Comparison of ENCODE assay signal across 11 cellular contexts in the genomic region with DNA sequence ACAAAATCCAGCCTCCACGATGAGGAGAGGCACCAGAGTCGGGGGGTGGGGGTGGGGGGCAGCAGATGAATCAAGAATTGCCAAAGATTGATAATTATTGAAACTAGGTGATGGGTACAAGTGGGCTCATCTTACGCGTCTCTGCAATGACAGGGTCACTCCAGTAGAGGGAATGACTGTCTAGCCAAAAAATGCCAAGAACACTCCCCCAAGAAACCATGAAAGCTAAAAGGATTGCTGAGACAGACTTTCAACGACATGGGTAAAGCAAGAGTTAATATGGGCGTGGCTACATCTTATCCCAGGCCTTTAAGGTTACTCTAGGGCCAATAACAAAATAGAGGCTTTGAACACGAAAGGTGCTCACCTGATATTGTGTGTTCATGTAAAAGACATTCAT.
DNase-seq lines count a peak whose midpoint lies in the region; ATAC-seq and TF ChIP-seq lines count a peak whose summit lies in the region.
"Had no signal": no experiment of that assay in that cellular context is flagged by ENCODE, and none has a peak within 500 bp of the region (broad histone marks: within the 10 kb centered on the region; RNA-seq: fewer than 3 reads in every experiment).

No MANE protein-coding gene starts in this region.

- CTCF ChIA-PET in Caco-2 (lab: Charles Lee) = interaction anchor here (0.5 to 2.0 kb wide), 6 partner anchors 133 to 537 kb away, joined by 3 to 21 read pairs (median 6); no protein-coding TSS in a partner anchor

- H3K9me3 ChIP-seq in Caco-2 (no peaks in the 10 kb centered on the region), OCI-LY3 (ENCODE audit: insufficient read depth, low read length) (no peaks in the 10 kb centered on the region)

- H3K4me1 ChIP-seq in Caco-2 (no peaks in the 10 kb centered on the region), OCI-LY3 (ENCODE audit: low read length) (peaks cover 14% of the 10 kb centered on the region)

- no peak overlapping the region for H3K9ac ChIP-seq in OCI-LY3 (ENCODE audit: low read length)

- no peak overlapping the region for H3K4me3 Mint-ChIP-seq in Caco-2 (ENCODE audit: unreplicated experiment)
- H3K4me3 Mint-ChIP-seq in glutamatergic neuron (ENCODE audit: unreplicated experiment) = no peak overlapping the region
- H3K4me3 Mint-ChIP-seq: activated CD8-positive, alpha-beta memory T cell treated with anti-CD3 and anti-CD28 coated beads, Interleukin-2, amount 10 ng/mL, durations not matched to agents 7 days and 5 days; effector memory CD8-positive, alpha-beta T cell had no signal

- TF ChIP-seq POLR2A in lower leg skin (IDR thresholded peaks at IDR 0.05) = no peak

- peaks cover 9% of the 10 kb centered on the region; the same call in 1 of the 2 replicates for H4K20me1 ChIP-seq in OCI-LY3 (ENCODE audit: insufficient read depth, low read length)

- WGBS in lower leg skin, 2 donors = 68 to 84% methylated on average over 7 of the region's 7 CpGs

- H3K27ac Mint-ChIP-seq in Caco-2 (ENCODE audit: unreplicated experiment) (no peak overlapping the region), glutamatergic neuron (ENCODE audit: unreplicated experiment) (no peak overlapping the region)
- H3K27ac Mint-ChIP-seq: activated CD8-positive, alpha-beta memory T cell treated with anti-CD3 and anti-CD28 coated beads, Interleukin-2, amount 10 ng/mL, durations not matched to agents 7 days and 5 days; effector memory CD8-positive, alpha-beta T cell had no signal

- H3K36me3 Mint-ChIP-seq in Caco-2 (ENCODE audit: insufficient read depth, unreplicated experiment) (no peaks in the 10 kb centered on the region), glutamatergic neuron (ENCODE audit: unreplicated experiment) (no peaks in the 10 kb centered on the region)

- H3K4me3 ChIP-seq in Caco-2 (ENCODE audit: low read depth, low read length) (no peak overlapping the region), OCI-LY3 (ENCODE audit: low read length) (no peak overlapping the region), lower leg skin (ENCODE audit: low read depth, poor library complexity, severe bottlenecking) (no peak overlapping the region)

- TF ChIP-seq CTCF in Caco-2 (IDR thresholded peaks at IDR 0.05; ENCODE audit: insufficient read depth in 1 of 2, low read depth in 1 of 2, low read length in 1 of 2, severe bottlenecking in 1 of 2, unreplicated experiment in 1 of 2) (peak; percentile 53 to 59), OCI-LY3 (IDR thresholded peaks at IDR 0.05; ENCODE audit: low read depth, low read length) (peak; percentile 77), glutamatergic neuron (IDR thresholded peaks at IDR 0.05; ENCODE audit: partially characterized antibody, unreplicated experiment) (peak; percentile 46), lower leg skin (IDR thresholded peaks at IDR 0.05) (no peak)

- H3K4me2 ChIP-seq in OCI-LY3 (ENCODE audit: low read length) = no peak overlapping the region

- no peak overlapping the region for H2AFZ ChIP-seq in OCI-LY3 (ENCODE audit: low read depth, low read length)

- no peaks in the 10 kb centered on the region for H3K4me1 Mint-ChIP-seq in Caco-2 (ENCODE audit: low read depth, unreplicated experiment)
- H3K4me1 Mint-ChIP-seq in glutamatergic neuron (ENCODE audit: low read depth, unreplicated experiment) = peaks cover 8% of the 10 kb centered on the region

- H3K27me3 Mint-ChIP-seq in Caco-2 (ENCODE audit: insufficient read depth, unreplicated experiment) (no peaks in the 10 kb centered on the region), glutamatergic neuron (ENCODE audit: unreplicated experiment) (peaks cover 3% of the 10 kb centered on the region)
- H3K27me3 Mint-ChIP-seq: activated CD8-positive, alpha-beta memory T cell treated with anti-CD3 and anti-CD28 coated beads, Interleukin-2, amount 10 ng/mL, durations not matched to agents 7 days and 5 days; effector memory CD8-positive, alpha-beta T cell had no signal

- DNase-seq in Caco-2 (peak in 1 of 2 experiments; percentile 54), glutamatergic neuron (no peak), T1000 (lab: John Stamatoyannopoulos, UW) (no peak), lower leg skin (ENCODE audit: low spot score in 2 of 2) (no peak)
- DNase-seq: activated CD8-positive, alpha-beta memory T cell treated with anti-CD3 and anti-CD28 coated beads, Interleukin-2, amount 10 ng/mL, durations not matched to agents 7 days and 5 days; effector memory CD8-positive, alpha-beta T cell; NCI-H446 treated with DMSO at 0.1 percent for 48 hours had no signal

- POLR2A ChIA-PET in Caco-2 (lab: Charles Lee) = no interaction called here

- H3K27ac ChIP-seq in OCI-LY3 (ENCODE audit: low read length) = no peak overlapping the region

- H3K9me3 Mint-ChIP-seq in Caco-2 (ENCODE audit: unreplicated experiment) (no peaks in the 10 kb centered on the region), glutamatergic neuron (ENCODE audit: unreplicated experiment) (no peaks in the 10 kb centered on the region)
- H3K9me3 Mint-ChIP-seq: effector memory CD8-positive, alpha-beta T cell had no signal

- BruUV-seq in Caco-2 (replicated peaks; lab: Mats Ljungman, UMichigan) = no TSS peak

- no peaks in the 10 kb centered on the region for H3K27me3 ChIP-seq in Caco-2 (replicated peaks; ENCODE audit: control insufficient read depth, insufficient read depth, low read length)
- H3K27me3 ChIP-seq in OCI-LY3 (ENCODE audit: low read depth, low read length) = no peaks in the 10 kb centered on the region

- ATAC-seq in GM21619 (IDR thresholded peaks at IDR 0.05; ENCODE audit: unreplicated experiment) (peak; percentile 51), HG03442 (IDR thresholded peaks at IDR 0.05; ENCODE audit: unreplicated experiment) (no peak), GM19455 (IDR thresholded peaks at IDR 0.05; ENCODE audit: unreplicated experiment) (no peak)
- ATAC-seq: activated CD8-positive, alpha-beta memory T cell treated with anti-CD3 and anti-CD28 coated beads, Interleukin-2, amount 10 ng/mL, durations not matched to agents 7 days and 5 days; effector memory CD8-positive, alpha-beta T cell had no signal

- H3K36me3 ChIP-seq in Caco-2 (ENCODE audit: control insufficient read depth, insufficient read depth, low read length) (no peaks in the 10 kb centered on the region), OCI-LY3 (replicated peaks; ENCODE audit: low read depth, low read length) (no peaks in the 10 kb centered on the region)

- intact Hi-C loops in Caco-2 (cut with micrococcal nuclease; ENCODE audit: unreplicated experiment) (loop anchor here (1.0 kb wide), 3 partner anchors 86 to 176 kb away; a partner anchor contains a TSS), lower leg skin (cut with DNase I; ENCODE audit: low total_unique reads) (no loop called here)

- H3K79me2 ChIP-seq in OCI-LY3 (ENCODE audit: low read length) = no peaks in the 10 kb centered on the region

Comparison
In these comparisons a context has a peak if more than half of its experiments do, and no peak if none do; other contexts are left out.
1. CTCF ChIP-seq: peak in Caco-2 (2 of 2), OCI-LY3 (single experiment) and glutamatergic neuron (single experiment); none in lower leg skin (0 of 3).